In genomic region chr1:9481048-9481447, GRCh38 we compare ENCODE assay signal across 1 cellular context.
TF ChIP-seq lines count a peak whose summit lies in the region.

No MANE protein-coding gene starts in this region.

TF ChIP-seq in SK-N-SH treated with all-trans-retinoic acid at 6 μM for 48 hours, 23 proteins besides CTCF, POLR2A, EP300 and RAD21 (continued from another document):
- TF ChIP-seq PATZ1 (CRISPR knock-in tag; IDR thresholded peaks at IDR 0.05; ENCODE audit: borderline replicate concordance), result no peak
- no peak for TF ChIP-seq ARNTL (CRISPR knock-in tag; IDR thresholded peaks at IDR 0.05; ENCODE audit: borderline replicate concordance, low read depth)
- TF ChIP-seq ISL1 (CRISPR knock-in tag; IDR thresholded peaks at IDR 0.05), result no peak
- TF ChIP-seq PPARA (CRISPR knock-in tag; IDR thresholded peaks at IDR 0.05; ENCODE audit: borderline replicate concordance), result no peak
